Comparison of ENCODE assay signal across 8 cellular contexts in the genomic region with DNA sequence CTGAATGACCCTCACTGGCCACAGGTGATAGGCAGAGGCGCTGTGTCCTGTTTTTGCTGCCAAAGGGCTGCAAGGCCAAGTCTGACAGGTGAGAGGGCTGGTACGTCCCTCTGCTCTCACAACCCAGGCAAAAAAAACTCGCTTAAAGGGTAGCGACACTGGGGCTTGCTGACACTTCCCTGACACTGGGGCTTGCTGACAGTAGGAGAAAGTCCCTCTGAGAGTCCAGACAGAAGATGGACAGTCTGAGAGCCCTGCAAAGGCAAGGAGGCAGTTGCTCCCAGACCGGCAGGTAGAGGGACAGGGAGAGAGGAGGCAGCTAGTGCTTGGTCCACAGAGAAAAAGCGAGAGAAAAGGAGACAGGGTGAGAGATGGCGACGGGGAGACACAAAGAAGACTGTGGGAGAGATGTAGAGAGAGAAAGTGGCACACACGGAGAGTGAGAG. TPM values are rescaled to one million over a fixed set of nuclear protein-coding genes. Genes with fewer than 3 reads are reported as not detected.
DNase-seq lines count a peak whose midpoint lies in the region; ATAC-seq and TF ChIP-seq lines count a peak whose summit lies in the region.

No MANE protein-coding gene starts in this region.

- TF ChIP-seq CTCF in GM06990 (IDR thresholded peaks at IDR 0.05; ENCODE audit: insufficient read depth, low read length, poor library complexity, severe bottlenecking): no peak

- no peaks in the 10 kb centered on the region for H3K36me3 ChIP-seq in GM06990 (ENCODE audit: control insufficient read depth, insufficient read depth, low read length)
- no peaks in the 10 kb centered on the region for H3K36me3 ChIP-seq in rectal smooth muscle tissue (ENCODE audit: control insufficient read depth, insufficient read depth, low read length)

- no peaks in the 10 kb centered on the region for H3K9me3 Mint-ChIP-seq in activated T-cell treated with anti-CD3 and anti-CD28 coated beads, Interleukin-2, amount 50 U/mL, for 72 hours

- H3K4me3 Mint-ChIP-seq in activated T-cell treated with anti-CD3 and anti-CD28 coated beads, Interleukin-2, amount 50 U/mL, for 72 hours: peak overlapping the region; percentile 86 to 90

- H3K4me1 ChIP-seq in rectal smooth muscle tissue (ENCODE audit: control insufficient read depth, insufficient read depth, low read length): peaks cover 21% of the 10 kb centered on the region

- peak overlapping the region; percentile 20 for H3K27ac Mint-ChIP-seq in activated T-cell treated with anti-CD3 and anti-CD28 coated beads, Interleukin-2, amount 50 U/mL, for 72 hours

- DNase-seq in GM06990 (ENCODE audit: extremely low read depth, insufficient read length) (no peak), Right ventricle myocardium superior (no peak), NCI-H1417 (lab: John Stamatoyannopoulos, UW) (no peak)
- DNase-seq in activated T-cell treated with anti-CD3 and anti-CD28 coated beads, Interleukin-2, amount 50 U/mL, for 72 hours: peak; percentile 34 to 41

- peaks cover 0 to 3% of the 10 kb centered on the region in 2 donors for H3K36me3 Mint-ChIP-seq in activated T-cell treated with anti-CD3 and anti-CD28 coated beads, Interleukin-2, amount 50 U/mL, for 72 hours (ENCODE audit: insufficient read depth in 2 of 2)

- ATAC-seq in HG03097 (IDR thresholded peaks at IDR 0.05; ENCODE audit: low FRiP score, unreplicated experiment) (peak; percentile 5), Right ventricle myocardium superior (ENCODE audit: poor library complexity) (peak; percentile 11), GM18867 (IDR thresholded peaks at IDR 0.05; ENCODE audit: unreplicated experiment) (no peak), GM18520 (IDR thresholded peaks at IDR 0.05; ENCODE audit: unreplicated experiment) (no peak)
- ATAC-seq in activated T-cell treated with anti-CD3 and anti-CD28 coated beads, Interleukin-2, amount 50 U/mL, for 72 hours (replicated peaks in 1 of 2): peak; percentile 18 to 26

- H3K27me3 Mint-ChIP-seq in activated T-cell treated with anti-CD3 and anti-CD28 coated beads, Interleukin-2, amount 50 U/mL, for 72 hours (ENCODE audit: low read depth): no peaks in the 10 kb centered on the region

- no peaks in the 10 kb centered on the region for H3K27me3 ChIP-seq in GM06990 (replicated peaks; ENCODE audit: control insufficient read depth, insufficient read depth, low read length)
- H3K27me3 ChIP-seq in rectal smooth muscle tissue (ENCODE audit: control insufficient read depth, insufficient read depth, low read length): no peaks in the 10 kb centered on the region

- H3K9ac ChIP-seq in rectal smooth muscle tissue (ENCODE audit: low read length): peak overlapping the region; percentile 54

- intact Hi-C loops in Right ventricle myocardium superior (cut with DNase I): loop anchor here (5.0 kb wide), 3 partner anchors 94 to 186 kb away; no protein-coding TSS in a partner anchor

- peaks cover 40% of the 10 kb centered on the region for H3K4me1 Mint-ChIP-seq in activated T-cell treated with anti-CD3 and anti-CD28 coated beads, Interleukin-2, amount 50 U/mL, for 72 hours (ENCODE audit: low read depth)

- H3K27ac ChIP-seq in rectal smooth muscle tissue (ENCODE audit: low read depth, low read length): no peak overlapping the region

- H3K4me3 ChIP-seq in GM06990 (replicated peaks; ENCODE audit: low read depth, low read length): peak overlapping the region; percentile 91
- H3K4me3 ChIP-seq in rectal smooth muscle tissue (ENCODE audit: low read length): peak overlapping the region; percentile 84

RNA-seq across cellular contexts. Expression of a gene that starts 0.6 kb away (rescaled TPM):
- 10 to 100 TPM; 21.1 to 43.6 TPM for total RNA-seq in activated T-cell treated with anti-CD3 and anti-CD28 coated beads, Interleukin-2, amount 50 U/mL, for 72 hours
- total RNA-seq in Right ventricle myocardium superior: 15.0 TPM

Comparison
In these comparisons a context has a peak if more than half of its experiments do, and no peak if none do; other contexts are left out.
1. DNase-seq: peak in activated T-cell treated with anti-CD3 and anti-CD28 coated beads, Interleukin-2, amount 50 U/mL, for 72 hours (2 of 2); none in GM06990 (single experiment), Right ventricle myocardium superior (single experiment) and NCI-H1417 (0 of 3).
2. ATAC-seq: peak in HG03097 (single experiment), activated T-cell treated with anti-CD3 and anti-CD28 coated beads, Interleukin-2, amount 50 U/mL, for 72 hours (2 of 2) and Right ventricle myocardium superior (single experiment); none in GM18867 (single experiment) and GM18520 (single experiment).